In the genomic region with DNA sequence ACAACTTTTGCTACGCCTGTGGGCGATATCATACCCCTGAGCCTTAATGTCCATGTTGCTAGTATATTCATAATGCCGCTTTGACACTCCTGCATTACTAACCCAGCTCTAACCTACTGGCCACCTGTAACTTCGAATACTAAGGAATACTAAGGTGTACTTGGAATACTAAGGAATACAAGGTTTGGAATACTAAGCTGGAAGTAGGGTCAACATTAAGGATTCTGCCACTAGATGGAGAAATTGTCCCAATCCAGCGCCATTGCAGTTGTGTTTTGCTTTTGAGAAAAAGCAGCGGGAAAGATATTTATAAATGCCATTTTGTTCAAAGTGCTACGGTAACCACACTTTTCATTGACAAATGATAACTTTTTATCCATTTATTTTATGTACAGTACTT, we compare ENCODE assay signal across 11 cellular contexts. TPM values are rescaled to one million over a fixed set of nuclear protein-coding genes. Genes with fewer than 3 reads are reported as not detected.
DNase-seq lines count a peak whose midpoint lies in the region; TF ChIP-seq lines count a peak whose summit lies in the region.
"Had no signal": no experiment of that assay in that cellular context is flagged by ENCODE, and none has a peak within 500 bp of the region (broad histone marks: within the 10 kb centered on the region; RNA-seq: fewer than 3 reads in every experiment).

No MANE protein-coding gene starts in this region.

- no peaks in the 10 kb centered on the region for H3K27me3 ChIP-seq in testis
- no peaks in the 10 kb centered on the region for H3K27me3 ChIP-seq in prostate gland (replicated peaks; ENCODE audit: insufficient read depth)
- H3K27me3 ChIP-seq: foreskin keratinocyte had no signal

- DNase-seq in GM12864 (ENCODE audit: low read depth): no peak
- DNase-seq in M059J (ENCODE audit: low read depth): peak; percentile 17
- DNase-seq in dermis blood vessel endothelial cell: peak; percentile 27
- peak; percentile 14 for DNase-seq in putamen (ENCODE audit: low spot score)
- no peak for DNase-seq in testis
- no peak for DNase-seq in prostate gland (ENCODE audit: low spot score)
- no peak for DNase-seq in DMS79 treated with DMSO at 0.1 percent for 48 hours (lab: John Stamatoyannopoulos, UW)
- DNase-seq: activated CD4-positive, alpha-beta T cell treated with anti-CD3 and anti-CD28 coated beads, Interleukin-2, amount 50 U/mL, for 4 hours; foreskin keratinocyte had no signal

- H3K27ac ChIP-seq in testis: no peak overlapping the region
- H3K27ac ChIP-seq in prostate gland: no peak overlapping the region
- H3K27ac ChIP-seq: foreskin keratinocyte had no signal

- intact Hi-C loops in testis (cut with DNase I; ENCODE audit: low total_unique reads) (no loop called here), prostate gland (cut with DNase I) (no loop called here)

- peak; percentile 13 for TF ChIP-seq CTCF in GM12864 (IDR thresholded peaks at IDR 0.05; ENCODE audit: low read depth, low read length, missing control alignments)
- TF ChIP-seq CTCF in testis (IDR thresholded peaks at IDR 0.05): no peak
- TF ChIP-seq CTCF in prostate gland (IDR thresholded peaks at IDR 0.05): peak in 2 of 4 experiments; percentile 20 to 28

- no peaks in the 10 kb centered on the region for H3K9me3 ChIP-seq in testis
- H3K9me3 ChIP-seq in prostate gland: no peaks in the 10 kb centered on the region

- H3K36me3 ChIP-seq in testis (ENCODE audit: low read depth, missing control alignments) (no peaks in the 10 kb centered on the region), prostate gland (no peaks in the 10 kb centered on the region)

- no peaks in the 10 kb centered on the region for H3K4me1 ChIP-seq in testis
- H3K4me1 ChIP-seq in prostate gland (replicated peaks): no peaks in the 10 kb centered on the region
- H3K4me1 ChIP-seq: foreskin keratinocyte had no signal

- no peak for TF ChIP-seq POLR2A in testis (IDR thresholded peaks at IDR 0.05)
- TF ChIP-seq POLR2A in prostate gland (IDR thresholded peaks at IDR 0.05): no peak

- 48 to 51% methylated on average over 7 of the region's 7 CpGs for WGBS in testis, 2 donors
- 43% methylated on average over 7 of the region's 7 CpGs for WGBS in prostate gland

- no peak overlapping the region for H3K4me3 ChIP-seq in GM12864 (ENCODE audit: low read depth, low read length)
- no peak overlapping the region for H3K4me3 ChIP-seq in testis
- H3K4me3 ChIP-seq in prostate gland: no peak overlapping the region

RNA-seq across cellular contexts. Expression of gene TBXT, which starts 10.7 kb away (rescaled TPM):
- not detected in 2 replicates for total RNA-seq in M059J (2014; rRNA removed; shearing (Covaris generic))
- total RNA-seq in dermis blood vessel endothelial cell (not detected in 2 replicates), testis (1 to 10 TPM in 1 of 2 donors, under 1 TPM in 1; 0.24 to 1.2 TPM), prostate gland (under 1 TPM in 1 of 2 donors, not detected in 1; 0.23 TPM)
- 0.26 TPM for polyA plus RNA-seq in testis (ENCODE audit: insufficient read depth, low read depth, low replicate concordance)
- total RNA-seq: foreskin keratinocyte, mononuclear cell, subcutaneous adipose tissue had no signal
- polyA plus RNA-seq: foreskin keratinocyte had no signal

Comparison
In these comparisons a context has a peak if more than half of its experiments do, and no peak if none do; other contexts are left out.
1. DNase-seq: peak in M059J (single experiment), dermis blood vessel endothelial cell (single experiment) and putamen (single experiment); none in GM12864 (single experiment), testis (single experiment), prostate gland (single experiment) and DMS79 treated with DMSO at 0.1 percent for 48 hours (single experiment).